ENCODE assay signal across 7 cellular contexts in genomic region chr22:37805878-37806277, GRCh38. TPM values are rescaled to one million over a fixed set of nuclear protein-coding genes. Genes with fewer than 3 reads are reported as not detected.
DNase-seq lines count a peak whose midpoint lies in the region; ATAC-seq, FAIRE-seq and TF ChIP-seq lines count a peak whose summit lies in the region.
"Had no signal": no experiment of that assay in that cellular context is flagged by ENCODE, and none has a peak within 500 bp of the region (broad histone marks: within the 10 kb centered on the region; RNA-seq: fewer than 3 reads in every experiment).

No MANE protein-coding gene starts in this region.

- H3K4me2 ChIP-seq in HepG2 (ENCODE audit: low read depth, low read length): peak overlapping the region; percentile 97

- POLR2A ChIA-PET in HepG2 (lab: Yijun Ruan, JAX): interaction anchor here (1.0 to 8.6 kb wide), 8 partner anchors 11 to 172 kb away, joined by 3 to 127 read pairs (median 9); no protein-coding TSS in a partner anchor

- no TSS peak for BruUV-seq in HepG2 (replicated peaks; lab: Mats Ljungman, UMichigan)

- CTCF ChIA-PET in HepG2 (lab: Yijun Ruan, JAX; ENCODE audit: low intra/inter-chr PET ratio, low total read pairs): no interaction called here

- H4K20me1 ChIP-seq in HepG2 (ENCODE audit: insufficient read depth, low read length): peaks cover 42% of the 10 kb centered on the region; the same call in 1 of the 2 replicates

- H3K4me1 ChIP-seq in HepG2 (ENCODE audit: insufficient read depth, low read length): peaks cover 33% of the 10 kb centered on the region

- H3K79me2 ChIP-seq in HepG2 (ENCODE audit: insufficient read depth, low read length): peaks cover 25% of the 10 kb centered on the region

- no peak; a peak in 1 of 4 replicates for TF ChIP-seq POLR2A in HepG2 (IDR thresholded peaks at IDR 0.05; ENCODE audit: insufficient read depth in 1 of 2, low read depth in 2 of 2, low read length in 2 of 2)

- no peaks in the 10 kb centered on the region for H3K9me3 ChIP-seq in HepG2 (ENCODE audit: low read length)

- DNase-seq in HepG2 (ENCODE audit: low spot score) (no peak), DMS53 (lab: John Stamatoyannopoulos, UW) (no peak), NCI-H1417 (lab: John Stamatoyannopoulos, UW) (no peak), germinal center (ENCODE audit: low spot score) (no peak)

- under 1% methylated on average over 6 of the region's 6 CpGs for WGBS in HepG2 (ENCODE audit: low lambda C conversion rate)

- TF ChIP-seq CTCF in 22Rv1 (IDR thresholded peaks at IDR 0.05) (no peak), WI38 (IDR thresholded peaks at IDR 0.05; ENCODE audit: low read depth, low read length) (no peak), HepG2 (CRISPR knock-in tag; IDR thresholded peaks at IDR 0.05) (no peak)

- no peaks in the 10 kb centered on the region; a peak in 1 of 5 replicates for H3K27me3 ChIP-seq in HepG2 (ENCODE audit: control insufficient read depth in 1 of 2, insufficient read depth in 2 of 2, low read length in 2 of 2)

- intact Hi-C loops in HepG2 (cut with micrococcal nuclease; ENCODE audit: unreplicated experiment): loop anchor here (10.0 kb wide), 1 partner anchor 151 kb away; the partner anchor contains the start of gene PDXP

- FAIRE-seq in HepG2 (lab: Jason Lieb, UNC): no peak

- H3K27ac ChIP-seq in 22Rv1: peak overlapping the region; percentile 97
- H3K27ac ChIP-seq in HepG2 (ENCODE audit: extremely low read length, insufficient read depth, low read length): peak overlapping the region; percentile 77

- no peak for ATAC-seq in HepG2

- H3K4me3 ChIP-seq in WI38 (ENCODE audit: low read depth, low read length): peak overlapping the region; percentile 72
- H3K4me3 ChIP-seq in HepG2 (replicated peaks in 1 of 3; ENCODE audit: insufficient read depth in 1 of 3, low read depth in 2 of 3, low read length in 3 of 3): peak overlapping the region; percentile 78 to 95 (median 93)

- H3K36me3 ChIP-seq in HepG2 (replicated peaks in 1 of 2; ENCODE audit: control insufficient read depth in 1 of 2, insufficient read depth in 2 of 2, low read length in 2 of 2): no peaks in the 10 kb centered on the region

- in situ Hi-C loops in HepG2 (cut with HindIII; ENCODE audit: extremely low pct_ligation_motif_present, low pct_unique_long_range_greater_than_20kb): no loop called here

- TF ChIP-seq EP300 in HepG2 (IDR thresholded peaks at IDR 0.05; ENCODE audit: low read depth in 2 of 2, low read length in 2 of 2): no peak
- no peak for TF ChIP-seq EP300 in HepG2 (CRISPR knock-in tag; IDR thresholded peaks at IDR 0.05; ENCODE audit: borderline replicate concordance)

- H3K9ac ChIP-seq in HepG2 (ENCODE audit: insufficient read depth, low read depth, low read length): peak overlapping the region; percentile 88

- TF ChIP-seq RAD21 in HepG2 (CRISPR knock-in tag; IDR thresholded peaks at IDR 0.05): no peak

- H2AFZ ChIP-seq in HepG2 (ENCODE audit: low read length): no peak overlapping the region

RNA-seq across cellular contexts. Expression of gene GCAT, which starts 1.9 kb away (rescaled TPM):
- 50.3 and 56.8 TPM in 2 replicates for total RNA-seq in HepG2 (2016; rRNA removed; fragmentation: Illumina TruSeq; extraction: Trizol)
- total RNA-seq in HepG2 (2016; cell fraction: cytosol; rRNA removed; fragmentation: Illumina TruSeq; extraction: Trizol; ENCODE audit: low read depth): 23.1 and 31.8 TPM in 2 replicates
- 52.6 and 58.0 TPM in 2 replicates for total RNA-seq in HepG2 (2016; cell fraction: insoluble cytoplasmic fraction; rRNA removed; fragmentation: Illumina TruSeq; extraction: Trizol)
- 32.9 and 38.6 TPM in 2 replicates for total RNA-seq in HepG2 (2016; cell fraction: membrane; rRNA removed; fragmentation: Illumina TruSeq; extraction: Trizol)
- 22.7 and 25.7 TPM in 2 replicates for total RNA-seq in HepG2 (2016; cell fraction: nucleus; rRNA removed; fragmentation: Illumina TruSeq; extraction: Trizol)
- 24.6 and 28.0 TPM in 2 replicates for polyA plus RNA-seq in HepG2 (2011; rRNA removed)
- polyA plus RNA-seq in HepG2 (2011; cell fraction: cytosol; rRNA removed): 15.8 and 37.3 TPM in 2 replicates
- 35.2 and 54.6 TPM in 2 replicates for polyA plus RNA-seq in HepG2 (2011; cell fraction: nucleus; rRNA removed)
- 10.3 and 20.4 TPM in 2 replicates for polyA plus RNA-seq in HepG2 (2012)
- 22.8 and 31.3 TPM in 2 replicates for polyA plus RNA-seq in HepG2 (2016; cell fraction: cytosol; fragmentation: Illumina TruSeq; extraction: Trizol; ENCODE audit: low read depth)
- polyA plus RNA-seq in HepG2 (2016; cell fraction: insoluble cytoplasmic fraction; fragmentation: Illumina TruSeq; extraction: Trizol; ENCODE audit: low read depth): 55.4 and 57.3 TPM in 2 replicates
- 28.0 and 32.8 TPM in 2 replicates for polyA plus RNA-seq in HepG2 (2016; cell fraction: membrane; fragmentation: Illumina TruSeq; extraction: Trizol; ENCODE audit: low read depth)
- 37.4 and 40.9 TPM in 2 replicates for polyA plus RNA-seq in HepG2 (2016; cell fraction: nucleus; fragmentation: Illumina TruSeq; extraction: Trizol; ENCODE audit: insufficient read depth, low read depth)
- 8.3 and 44.9 TPM in 2 replicates for polyA minus RNA-seq in HepG2 (2011; rRNA and poly(A)+ RNA removed; ENCODE audit: low replicate concordance)
- 21.9 and 27.6 TPM in 2 replicates for polyA minus RNA-seq in HepG2 (2011; cell fraction: cytosol; rRNA and poly(A)+ RNA removed)
- 18.2 TPM in 2 replicates for polyA minus RNA-seq in HepG2 (2011; cell fraction: nucleus; rRNA and poly(A)+ RNA removed)

RNA-seq across cellular contexts. Expression of gene GALR3, which starts 17.3 kb away (rescaled TPM):
- total RNA-seq in HepG2 (2016; rRNA removed; fragmentation: Illumina TruSeq; extraction: Trizol): not detected in 2 replicates
- not detected in 2 replicates for total RNA-seq in HepG2 (2016; cell fraction: cytosol; rRNA removed; fragmentation: Illumina TruSeq; extraction: Trizol; ENCODE audit: low read depth)
- total RNA-seq in HepG2 (2016; cell fraction: insoluble cytoplasmic fraction; rRNA removed; fragmentation: Illumina TruSeq; extraction: Trizol): 0.15 TPM in 1 of 2 replicates, not detected in the other
- not detected in 2 replicates for total RNA-seq in HepG2 (2016; cell fraction: membrane; rRNA removed; fragmentation: Illumina TruSeq; extraction: Trizol)
- not detected in 2 replicates for total RNA-seq in HepG2 (2016; cell fraction: nucleus; rRNA removed; fragmentation: Illumina TruSeq; extraction: Trizol)
- polyA plus RNA-seq in HepG2 (2011; rRNA removed): 0.05 and 0.13 TPM in 2 replicates
- 0.06 and 0.12 TPM in 2 replicates for polyA plus RNA-seq in HepG2 (2011; cell fraction: cytosol; rRNA removed)
- polyA plus RNA-seq in HepG2 (2011; cell fraction: nucleus; rRNA removed): 1.1 and 1.7 TPM in 2 replicates
- polyA plus RNA-seq in HepG2 (2012): not detected in 2 replicates
- polyA plus RNA-seq in HepG2 (2016; cell fraction: cytosol; fragmentation: Illumina TruSeq; extraction: Trizol; ENCODE audit: low read depth): 0.11 TPM in 1 of 2 replicates, not detected in the other
- not detected in 2 replicates for polyA plus RNA-seq in HepG2 (2016; cell fraction: insoluble cytoplasmic fraction; fragmentation: Illumina TruSeq; extraction: Trizol; ENCODE audit: low read depth)
- not detected in 2 replicates for polyA plus RNA-seq in HepG2 (2016; cell fraction: membrane; fragmentation: Illumina TruSeq; extraction: Trizol; ENCODE audit: low read depth)
- polyA plus RNA-seq in HepG2 (2016; cell fraction: nucleus; fragmentation: Illumina TruSeq; extraction: Trizol; ENCODE audit: insufficient read depth, low read depth): not detected in 2 replicates
- 1.8 TPM in 1 of 2 replicates, not detected in the other for polyA minus RNA-seq in HepG2 (2011; rRNA and poly(A)+ RNA removed; ENCODE audit: low replicate concordance)
- polyA minus RNA-seq in HepG2 (2011; cell fraction: cytosol; rRNA and poly(A)+ RNA removed): not detected in 2 replicates
- 0.77 TPM in 1 of 2 replicates, not detected in the other for polyA minus RNA-seq in HepG2 (2011; cell fraction: nucleus; rRNA and poly(A)+ RNA removed)
- total RNA-seq: dermis microvascular lymphatic vessel endothelial cell had no signal

RNA-seq across cellular contexts. Expression of gene ANKRD54, which starts 38.3 kb away (rescaled TPM):
- 31.9 and 33.6 TPM in 2 replicates for total RNA-seq in HepG2 (2016; rRNA removed; fragmentation: Illumina TruSeq; extraction: Trizol)
- 14.6 and 15.2 TPM in 2 replicates for total RNA-seq in HepG2 (2016; cell fraction: cytosol; rRNA removed; fragmentation: Illumina TruSeq; extraction: Trizol; ENCODE audit: low read depth)
- 27.3 and 32.7 TPM in 2 replicates for total RNA-seq in HepG2 (2016; cell fraction: insoluble cytoplasmic fraction; rRNA removed; fragmentation: Illumina TruSeq; extraction: Trizol)
- total RNA-seq in HepG2 (2016; cell fraction: membrane; rRNA removed; fragmentation: Illumina TruSeq; extraction: Trizol): 29.4 and 34.6 TPM in 2 replicates
- 20.7 and 24.5 TPM in 2 replicates for total RNA-seq in HepG2 (2016; cell fraction: nucleus; rRNA removed; fragmentation: Illumina TruSeq; extraction: Trizol)
- 28.5 and 33.1 TPM in 2 replicates for polyA plus RNA-seq in HepG2 (2011; rRNA removed)
- polyA plus RNA-seq in HepG2 (2011; cell fraction: cytosol; rRNA removed): 17.8 and 30.6 TPM in 2 replicates
- 64.2 and 84.7 TPM in 2 replicates for polyA plus RNA-seq in HepG2 (2011; cell fraction: nucleus; rRNA removed)
- 14.5 and 14.8 TPM in 2 replicates for polyA plus RNA-seq in HepG2 (2012)
- 12.7 and 16.5 TPM in 2 replicates for polyA plus RNA-seq in HepG2 (2016; cell fraction: cytosol; fragmentation: Illumina TruSeq; extraction: Trizol; ENCODE audit: low read depth)
- 32.6 and 37.8 TPM in 2 replicates for polyA plus RNA-seq in HepG2 (2016; cell fraction: insoluble cytoplasmic fraction; fragmentation: Illumina TruSeq; extraction: Trizol; ENCODE audit: low read depth)
- 25.4 and 26.8 TPM in 2 replicates for polyA plus RNA-seq in HepG2 (2016; cell fraction: membrane; fragmentation: Illumina TruSeq; extraction: Trizol; ENCODE audit: low read depth)
- polyA plus RNA-seq in HepG2 (2016; cell fraction: nucleus; fragmentation: Illumina TruSeq; extraction: Trizol; ENCODE audit: insufficient read depth, low read depth): 46.2 and 51.6 TPM in 2 replicates
- polyA minus RNA-seq in HepG2 (2011; rRNA and poly(A)+ RNA removed; ENCODE audit: low replicate concordance): 44.8 and 54.2 TPM in 2 replicates
- polyA minus RNA-seq in HepG2 (2011; cell fraction: cytosol; rRNA and poly(A)+ RNA removed): 12.0 and 15.7 TPM in 2 replicates
- polyA minus RNA-seq in HepG2 (2011; cell fraction: nucleus; rRNA and poly(A)+ RNA removed): 13.5 and 14.0 TPM in 2 replicates

RNA-seq across cellular contexts. Expression of gene EIF3L, which starts 43.3 kb away (rescaled TPM):
- total RNA-seq in HepG2 (2016; rRNA removed; fragmentation: Illumina TruSeq; extraction: Trizol): 514 and 695 TPM in 2 replicates
- 243 and 303 TPM in 2 replicates for total RNA-seq in HepG2 (2016; cell fraction: cytosol; rRNA removed; fragmentation: Illumina TruSeq; extraction: Trizol; ENCODE audit: low read depth)
- 490 and 695 TPM in 2 replicates for total RNA-seq in HepG2 (2016; cell fraction: insoluble cytoplasmic fraction; rRNA removed; fragmentation: Illumina TruSeq; extraction: Trizol)
- total RNA-seq in HepG2 (2016; cell fraction: membrane; rRNA removed; fragmentation: Illumina TruSeq; extraction: Trizol): 762 and 870 TPM in 2 replicates
- 260 and 289 TPM in 2 replicates for total RNA-seq in HepG2 (2016; cell fraction: nucleus; rRNA removed; fragmentation: Illumina TruSeq; extraction: Trizol)
- 731 and 793 TPM in 2 replicates for polyA plus RNA-seq in HepG2 (2011; rRNA removed)
- polyA plus RNA-seq in HepG2 (2011; cell fraction: cytosol; rRNA removed): 709 and 837 TPM in 2 replicates
- 198 TPM in 2 replicates for polyA plus RNA-seq in HepG2 (2011; cell fraction: nucleus; rRNA removed)
- 793 and 993 TPM in 2 replicates for polyA plus RNA-seq in HepG2 (2012)
- 256 and 328 TPM in 2 replicates for polyA plus RNA-seq in HepG2 (2016; cell fraction: cytosol; fragmentation: Illumina TruSeq; extraction: Trizol; ENCODE audit: low read depth)
- polyA plus RNA-seq in HepG2 (2016; cell fraction: insoluble cytoplasmic fraction; fragmentation: Illumina TruSeq; extraction: Trizol; ENCODE audit: low read depth): 558 and 645 TPM in 2 replicates
- polyA plus RNA-seq in HepG2 (2016; cell fraction: membrane; fragmentation: Illumina TruSeq; extraction: Trizol; ENCODE audit: low read depth): 640 and 832 TPM in 2 replicates
- polyA plus RNA-seq in HepG2 (2016; cell fraction: nucleus; fragmentation: Illumina TruSeq; extraction: Trizol; ENCODE audit: insufficient read depth, low read depth): 328 and 345 TPM in 2 replicates
- 689 and 781 TPM in 2 replicates for polyA minus RNA-seq in HepG2 (2011; rRNA and poly(A)+ RNA removed; ENCODE audit: low replicate concordance)
- 221 and 268 TPM in 2 replicates for polyA minus RNA-seq in HepG2 (2011; cell fraction: cytosol; rRNA and poly(A)+ RNA removed)
- polyA minus RNA-seq in HepG2 (2011; cell fraction: nucleus; rRNA and poly(A)+ RNA removed): 133 and 175 TPM in 2 replicates
